ENCODE assay signal across 1 cellular context in the genomic region with DNA sequence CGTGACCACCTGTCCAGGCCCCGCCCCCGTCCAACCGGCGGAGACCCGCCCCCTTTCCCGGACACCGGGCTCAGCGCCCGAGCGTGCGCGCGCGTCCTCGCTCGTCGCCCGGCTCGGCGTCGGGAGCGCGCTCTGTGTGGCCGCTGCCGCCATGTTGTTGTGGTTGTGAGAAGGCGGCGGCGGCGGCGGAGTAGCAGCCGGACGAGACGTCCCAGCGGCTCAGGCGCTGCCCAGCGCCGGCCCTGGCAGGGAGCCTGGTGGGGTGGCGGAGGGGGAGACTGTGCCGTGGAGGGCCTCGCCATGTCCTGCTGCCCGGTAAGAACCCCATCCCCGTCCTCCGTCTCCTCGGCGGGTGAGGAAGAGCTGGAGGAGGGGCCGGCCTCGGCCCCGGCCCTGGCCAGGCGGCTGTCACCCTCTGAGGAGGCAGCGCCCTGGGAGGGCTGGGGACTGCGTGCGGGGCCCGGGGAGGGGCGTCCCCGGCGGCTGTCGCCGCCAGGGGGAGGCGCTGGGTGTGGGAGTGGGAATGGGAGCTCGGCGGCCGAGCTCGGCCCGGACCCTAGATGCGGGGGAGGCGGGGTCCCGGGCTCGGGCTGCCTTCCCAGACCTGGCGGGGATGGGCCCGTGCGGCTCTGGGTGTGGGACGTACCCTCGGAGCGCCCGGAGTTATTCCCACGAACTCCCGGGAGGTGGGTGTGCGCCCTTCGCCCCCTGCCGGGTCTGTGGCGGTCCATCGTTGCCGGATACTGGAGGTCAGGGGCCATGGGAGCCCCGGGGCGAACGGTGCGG.
TF ChIP-seq lines count a peak whose summit lies in the region.

Gene MTMR3, plus strand, starts transcription at position 130 of the 786 bp plus-strand sequence. CDS start 87,886 bp downstream, outside the sequence.

TF ChIP-seq in K562, 482 proteins besides CTCF, POLR2A, EP300 and RAD21 (continued from another document and continues in another):
- TF ChIP-seq, protein P1, sequence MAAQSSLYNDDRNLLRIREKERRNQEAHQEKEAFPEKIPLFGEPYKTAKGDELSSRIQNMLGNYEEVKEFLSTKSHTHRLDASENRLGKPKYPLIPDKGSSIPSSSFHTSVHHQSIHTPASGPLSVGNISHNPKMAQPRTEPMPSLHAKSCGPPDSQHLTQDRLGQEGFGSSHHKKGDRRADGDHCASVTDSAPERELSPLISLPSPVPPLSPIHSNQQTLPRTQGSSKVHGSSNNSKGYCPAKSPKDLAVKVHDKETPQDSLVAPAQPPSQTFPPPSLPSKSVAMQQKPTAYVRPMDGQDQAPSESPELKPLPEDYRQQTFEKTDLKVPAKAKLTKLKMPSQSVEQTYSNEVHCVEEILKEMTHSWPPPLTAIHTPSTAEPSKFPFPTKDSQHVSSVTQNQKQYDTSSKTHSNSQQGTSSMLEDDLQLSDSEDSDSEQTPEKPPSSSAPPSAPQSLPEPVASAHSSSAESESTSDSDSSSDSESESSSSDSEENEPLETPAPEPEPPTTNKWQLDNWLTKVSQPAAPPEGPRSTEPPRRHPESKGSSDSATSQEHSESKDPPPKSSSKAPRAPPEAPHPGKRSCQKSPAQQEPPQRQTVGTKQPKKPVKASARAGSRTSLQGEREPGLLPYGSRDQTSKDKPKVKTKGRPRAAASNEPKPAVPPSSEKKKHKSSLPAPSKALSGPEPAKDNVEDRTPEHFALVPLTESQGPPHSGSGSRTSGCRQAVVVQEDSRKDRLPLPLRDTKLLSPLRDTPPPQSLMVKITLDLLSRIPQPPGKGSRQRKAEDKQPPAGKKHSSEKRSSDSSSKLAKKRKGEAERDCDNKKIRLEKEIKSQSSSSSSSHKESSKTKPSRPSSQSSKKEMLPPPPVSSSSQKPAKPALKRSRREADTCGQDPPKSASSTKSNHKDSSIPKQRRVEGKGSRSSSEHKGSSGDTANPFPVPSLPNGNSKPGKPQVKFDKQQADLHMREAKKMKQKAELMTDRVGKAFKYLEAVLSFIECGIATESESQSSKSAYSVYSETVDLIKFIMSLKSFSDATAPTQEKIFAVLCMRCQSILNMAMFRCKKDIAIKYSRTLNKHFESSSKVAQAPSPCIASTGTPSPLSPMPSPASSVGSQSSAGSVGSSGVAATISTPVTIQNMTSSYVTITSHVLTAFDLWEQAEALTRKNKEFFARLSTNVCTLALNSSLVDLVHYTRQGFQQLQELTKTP (IDR thresholded peaks at IDR 0.05; ENCODE audit: low read depth in 1 of 2, partially characterized antibody in 2 of 2) = no peak
- TF ChIP-seq HDAC1 (IDR thresholded peaks at IDR 0.05) (no peak), GABPA (tag; conservative IDR thresholded peaks at IDR 0.05; ENCODE audit: low read depth) (0 out of 2 replicates have a peak, but pooled peaks have one; percentile 36), PML (IDR thresholded peaks at IDR 0.05; ENCODE audit: low read length) (peak; percentile 31; the same call in 1 of the 2 replicates), CCNT2 (IDR thresholded peaks at IDR 0.05; ENCODE audit: borderline replicate concordance, extremely low read depth, insufficient read length, low read depth, low read length) (peak; percentile 19), ATF7 (IDR thresholded peaks at IDR 0.05) (peak; percentile 39; the same call in 1 of the 2 replicates), NFRKB (IDR thresholded peaks at IDR 0.05; ENCODE audit: low read depth) (peak; percentile 31; the same call in 1 of the 2 replicates), RBBP5 (IDR thresholded peaks at IDR 0.05; ENCODE audit: borderline replicate concordance, insufficient read depth, low read length, poor library complexity, severe bottlenecking) (peak; percentile 72), PHF8 (IDR thresholded peaks at IDR 0.05; ENCODE audit: borderline replicate concordance, low read length) (peak; percentile 80; the same call in 1 of the 2 replicates), MEIS2 (IDR thresholded peaks at IDR 0.05; ENCODE audit: partially characterized antibody) (peak; percentile 11), SUPT5H (IDR thresholded peaks at IDR 0.05) (peak; percentile 81), POLR2H (tag; IDR thresholded peaks at IDR 0.05; ENCODE audit: low read depth) (0 out of 2 replicates have a peak, but pooled peaks have one; percentile 17), MTA3 (IDR thresholded peaks at IDR 0.05; ENCODE audit: borderline replicate concordance) (0 out of 2 replicates have a peak, but pooled peaks have one; percentile 27), MNT (conservative IDR thresholded peaks at IDR 0.05) (peak; percentile 45 to 58; a peak in 2 of 4 replicates), PCBP1 (IDR thresholded peaks at IDR 0.05; ENCODE audit: low read depth, low read length, poor library complexity, severe bottlenecking) (peak; percentile 65), RBFOX2 (IDR thresholded peaks at IDR 0.05; ENCODE audit: low read depth, low read length) (peak; percentile 89), CREB1 (IDR thresholded peaks at IDR 0.05) (no peak), CREB1 (CRISPR knock-in tag; IDR thresholded peaks at IDR 0.05) (peak; percentile 21; the same call in 1 of the 2 replicates), SRSF9 (IDR thresholded peaks at IDR 0.05; ENCODE audit: borderline replicate concordance, low read depth, low read length) (no peak), TFAM (CRISPR knock-in tag; conservative IDR thresholded peaks at IDR 0.05) (no peak), ELF1 (tag; IDR thresholded peaks at IDR 0.05) (no peak), ZEB2 (IDR thresholded peaks at IDR 0.05) (no peak), SIN3B (IDR thresholded peaks at IDR 0.05; ENCODE audit: low read depth) (0 out of 2 replicates have a peak, but pooled peaks have one; percentile 21), FOXK2 (conservative IDR thresholded peaks at IDR 0.05 in 1 of 2, IDR thresholded peaks at IDR 0.05 in 1 of 2; ENCODE audit: low read depth in 2 of 2) (peak; percentile 80 to 83; a peak in 3 of 4 replicates), CXXC5 (CRISPR knock-in tag; IDR thresholded peaks at IDR 0.05) (peak; percentile 71), ZNF766 (CRISPR knock-in tag; conservative IDR thresholded peaks at IDR 0.05) (0 out of 2 replicates have a peak, but pooled peaks have one; percentile 35), ELF2 (CRISPR knock-in tag; IDR thresholded peaks at IDR 0.05) (peak; percentile 25; the same call in 1 of the 2 replicates), NR3C1 (CRISPR knock-in tag; IDR thresholded peaks at IDR 0.05) (no peak), EGR1 (conservative IDR thresholded peaks at IDR 0.05) (peak; percentile 34), NR2C2 (CRISPR knock-in tag; IDR thresholded peaks at IDR 0.05) (no peak), NR2C2 (tag; IDR thresholded peaks at IDR 0.05) (peak; percentile 90), EP400 (IDR thresholded peaks at IDR 0.05) (peak; percentile 65; the same call in 1 of the 2 replicates), VEZF1 (CRISPR knock-in tag; IDR thresholded peaks at IDR 0.05) (peak; percentile 61), FOSL1 (tag; conservative IDR thresholded peaks at IDR 0.05) (0 out of 2 replicates have a peak, but pooled peaks have one; percentile 37), CTBP1 (IDR thresholded peaks at IDR 0.05; ENCODE audit: borderline replicate concordance) (peak; percentile 8; the same call in 1 of the 2 replicates), THRAP3 (IDR thresholded peaks at IDR 0.05; ENCODE audit: borderline replicate concordance) (no peak), TFE3 (CRISPR knock-in tag; IDR thresholded peaks at IDR 0.05) (no peak), TAF1 (IDR thresholded peaks at IDR 0.05; ENCODE audit: control insufficient read depth, extremely low read depth, insufficient read depth, low read length, severe bottlenecking) (peak; percentile 76), MAZ (CRISPR knock-in tag; conservative IDR thresholded peaks at IDR 0.05 in 1 of 2, IDR thresholded peaks at IDR 0.05 in 1 of 2) (peak in 1 of 2 experiments; percentile 66; a peak in 2 of 4 replicates), RB1 (IDR thresholded peaks at IDR 0.05; ENCODE audit: low read depth) (peak; percentile 69)
- TF ChIP-seq, protein P2, sequence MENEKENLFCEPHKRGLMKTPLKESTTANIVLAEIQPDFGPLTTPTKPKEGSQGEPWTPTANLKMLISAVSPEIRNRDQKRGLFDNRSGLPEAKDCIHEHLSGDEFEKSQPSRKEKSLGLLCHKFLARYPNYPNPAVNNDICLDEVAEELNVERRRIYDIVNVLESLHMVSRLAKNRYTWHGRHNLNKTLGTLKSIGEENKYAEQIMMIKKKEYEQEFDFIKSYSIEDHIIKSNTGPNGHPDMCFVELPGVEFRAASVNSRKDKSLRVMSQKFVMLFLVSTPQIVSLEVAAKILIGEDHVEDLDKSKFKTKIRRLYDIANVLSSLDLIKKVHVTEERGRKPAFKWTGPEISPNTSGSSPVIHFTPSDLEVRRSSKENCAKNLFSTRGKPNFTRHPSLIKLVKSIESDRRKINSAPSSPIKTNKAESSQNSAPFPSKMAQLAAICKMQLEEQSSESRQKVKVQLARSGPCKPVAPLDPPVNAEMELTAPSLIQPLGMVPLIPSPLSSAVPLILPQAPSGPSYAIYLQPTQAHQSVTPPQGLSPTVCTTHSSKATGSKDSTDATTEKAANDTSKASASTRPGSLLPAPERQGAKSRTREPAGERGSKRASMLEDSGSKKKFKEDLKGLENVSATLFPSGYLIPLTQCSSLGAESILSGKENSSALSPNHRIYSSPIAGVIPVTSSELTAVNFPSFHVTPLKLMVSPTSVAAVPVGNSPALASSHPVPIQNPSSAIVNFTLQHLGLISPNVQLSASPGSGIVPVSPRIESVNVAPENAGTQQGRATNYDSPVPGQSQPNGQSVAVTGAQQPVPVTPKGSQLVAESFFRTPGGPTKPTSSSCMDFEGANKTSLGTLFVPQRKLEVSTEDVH (IDR thresholded peaks at IDR 0.05; ENCODE audit: low read depth, partially characterized antibody) = peak; percentile 41
- TF ChIP-seq, protein P3, sequence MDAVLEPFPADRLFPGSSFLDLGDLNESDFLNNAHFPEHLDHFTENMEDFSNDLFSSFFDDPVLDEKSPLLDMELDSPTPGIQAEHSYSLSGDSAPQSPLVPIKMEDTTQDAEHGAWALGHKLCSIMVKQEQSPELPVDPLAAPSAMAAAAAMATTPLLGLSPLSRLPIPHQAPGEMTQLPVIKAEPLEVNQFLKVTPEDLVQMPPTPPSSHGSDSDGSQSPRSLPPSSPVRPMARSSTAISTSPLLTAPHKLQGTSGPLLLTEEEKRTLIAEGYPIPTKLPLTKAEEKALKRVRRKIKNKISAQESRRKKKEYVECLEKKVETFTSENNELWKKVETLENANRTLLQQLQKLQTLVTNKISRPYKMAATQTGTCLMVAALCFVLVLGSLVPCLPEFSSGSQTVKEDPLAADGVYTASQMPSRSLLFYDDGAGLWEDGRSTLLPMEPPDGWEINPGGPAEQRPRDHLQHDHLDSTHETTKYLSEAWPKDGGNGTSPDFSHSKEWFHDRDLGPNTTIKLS (IDR thresholded peaks at IDR 0.05; ENCODE audit: borderline replicate concordance, low read depth) = 0 out of 2 replicates have a peak, but pooled peaks have one; percentile 42
- TF ChIP-seq, protein P4, sequence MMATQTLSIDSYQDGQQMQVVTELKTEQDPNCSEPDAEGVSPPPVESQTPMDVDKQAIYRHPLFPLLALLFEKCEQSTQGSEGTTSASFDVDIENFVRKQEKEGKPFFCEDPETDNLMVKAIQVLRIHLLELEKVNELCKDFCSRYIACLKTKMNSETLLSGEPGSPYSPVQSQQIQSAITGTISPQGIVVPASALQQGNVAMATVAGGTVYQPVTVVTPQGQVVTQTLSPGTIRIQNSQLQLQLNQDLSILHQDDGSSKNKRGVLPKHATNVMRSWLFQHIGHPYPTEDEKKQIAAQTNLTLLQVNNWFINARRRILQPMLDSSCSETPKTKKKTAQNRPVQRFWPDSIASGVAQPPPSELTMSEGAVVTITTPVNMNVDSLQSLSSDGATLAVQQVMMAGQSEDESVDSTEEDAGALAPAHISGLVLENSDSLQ (IDR thresholded peaks at IDR 0.05) = peak; percentile 34; the same call in 1 of the 2 replicates
- TF ChIP-seq, protein P5, sequence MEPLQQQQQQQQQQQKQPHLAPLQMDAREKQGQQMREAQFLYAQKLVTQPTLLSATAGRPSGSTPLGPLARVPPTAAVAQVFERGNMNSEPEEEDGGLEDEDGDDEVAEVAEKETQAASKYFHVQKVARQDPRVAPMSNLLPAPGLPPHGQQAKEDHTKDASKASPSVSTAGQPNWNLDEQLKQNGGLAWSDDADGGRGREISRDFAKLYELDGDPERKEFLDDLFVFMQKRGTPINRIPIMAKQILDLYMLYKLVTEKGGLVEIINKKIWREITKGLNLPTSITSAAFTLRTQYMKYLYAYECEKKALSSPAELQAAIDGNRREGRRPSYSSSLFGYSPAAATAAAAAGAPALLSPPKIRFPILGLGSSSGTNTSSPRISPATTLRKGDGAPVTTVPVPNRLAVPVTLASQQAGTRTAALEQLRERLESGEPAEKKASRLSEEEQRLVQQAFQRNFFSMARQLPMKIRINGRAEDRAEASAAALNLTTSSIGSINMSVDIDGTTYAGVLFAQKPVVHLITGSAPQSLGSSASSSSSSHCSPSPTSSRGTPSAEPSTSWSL (CRISPR knock-in tag; IDR thresholded peaks at IDR 0.05; ENCODE audit: borderline replicate concordance) = no peak
